9 cellular contexts compared by ENCODE assay signal in genomic region chr4:113468165-113469022, GRCh38.
DNase-seq lines count a peak whose midpoint lies in the region; ATAC-seq and TF ChIP-seq lines count a peak whose summit lies in the region.
"Had no signal": no experiment of that assay in that cellular context is flagged by ENCODE, and none has a peak within 500 bp of the region (broad histone marks: within the 10 kb centered on the region; RNA-seq: fewer than 3 reads in every experiment).

No MANE protein-coding gene starts in this region.

- peaks cover 0 to 14% (median 0%) of the 10 kb centered on the region in 7 donors for H3K4me1 Mint-ChIP-seq in naive thymus-derived CD4-positive, alpha-beta T cell

- H3K9me3 ChIP-seq in fibroblast of lung (ENCODE audit: control insufficient read depth, insufficient read depth, low read depth, low read length) (no peaks in the 10 kb centered on the region), MM.1S (replicated peaks; ENCODE audit: insufficient read depth, low read length) (no peaks in the 10 kb centered on the region)
- no peaks in the 10 kb centered on the region for H3K9me3 ChIP-seq in naive thymus-derived CD4-positive, alpha-beta T cell (ENCODE audit: control insufficient read depth in 2 of 3, low read length in 3 of 3)

- H3K27ac ChIP-seq in fibroblast of lung (ENCODE audit: insufficient read depth, low read length) (peak overlapping the region; percentile 92), urinary bladder (ENCODE audit: low read depth) (peak overlapping the region; percentile 82), MM.1S (ENCODE audit: low read length) (no peak overlapping the region)
- H3K27ac ChIP-seq in naive thymus-derived CD4-positive, alpha-beta T cell (ENCODE audit: low read depth, low read length): no peak overlapping the region

- POLR2A ChIA-PET in naive thymus-derived CD4-positive, alpha-beta T cell (lab: Charles Lee): interaction anchor here (0.8 kb wide), 1 partner anchor 65 kb away, joined by 3 read pairs; no protein-coding TSS in a partner anchor

- H3K4me2 ChIP-seq in fibroblast of lung (ENCODE audit: extremely low read depth, insufficient read depth, low read length): peak overlapping the region; percentile 71
- H3K4me2 ChIP-seq in MM.1S (ENCODE audit: low read depth, low read length): no peak overlapping the region

- H4K20me1 ChIP-seq in fibroblast of lung (ENCODE audit: control insufficient read depth, extremely low read depth, insufficient read depth, low read length) (no peaks in the 10 kb centered on the region), MM.1S (ENCODE audit: insufficient read depth, low read length) (no peaks in the 10 kb centered on the region)

- no peaks in the 10 kb centered on the region for H3F3A ChIP-seq in MM.1S (ENCODE audit: insufficient read depth, low read length)

- TF ChIP-seq CTCF in WI38 (IDR thresholded peaks at IDR 0.05; ENCODE audit: low read depth, low read length): no peak
- TF ChIP-seq CTCF in fibroblast of lung (conservative IDR thresholded peaks at IDR 0.05 in 1 of 2, IDR thresholded peaks at IDR 0.05 in 1 of 2; ENCODE audit: low read depth in 1 of 2, low read length in 2 of 2): no peak
- no peak for TF ChIP-seq CTCF in MM.1S (IDR thresholded peaks at IDR 0.05; ENCODE audit: low read length)

- H2AFZ ChIP-seq in fibroblast of lung (ENCODE audit: low read length): no peak overlapping the region
- no peak overlapping the region for H2AFZ ChIP-seq in MM.1S (ENCODE audit: low read length)

- H3K79me2 ChIP-seq in fibroblast of lung (ENCODE audit: control insufficient read depth, insufficient read depth, low read length) (no peaks in the 10 kb centered on the region), MM.1S (ENCODE audit: low read length) (no peaks in the 10 kb centered on the region)

- no peaks in the 10 kb centered on the region for H3K36me3 ChIP-seq in fibroblast of lung (ENCODE audit: control insufficient read depth, insufficient read depth, low read length)
- peaks cover 0 to 5% (median 4%) of the 10 kb centered on the region in 3 experiments for H3K36me3 ChIP-seq in naive thymus-derived CD4-positive, alpha-beta T cell (ENCODE audit: control insufficient read depth in 2 of 3, insufficient read depth in 3 of 3, low read length in 3 of 3)
- H3K36me3 ChIP-seq in urinary bladder (ENCODE audit: insufficient read depth): peaks cover 2% of the 10 kb centered on the region
- H3K36me3 ChIP-seq in MM.1S (replicated peaks; ENCODE audit: insufficient read depth, low read length): no peaks in the 10 kb centered on the region

- H3K9me2 ChIP-seq in MM.1S (replicated peaks; ENCODE audit: insufficient read depth, low read length): no peaks in the 10 kb centered on the region

- no peaks in the 10 kb centered on the region for H3K27me3 Mint-ChIP-seq in naive thymus-derived CD4-positive, alpha-beta T cell

- CTCF ChIA-PET in naive thymus-derived CD4-positive, alpha-beta T cell (lab: Charles Lee): no interaction called here

- H3K9me3 Mint-ChIP-seq in naive thymus-derived CD4-positive, alpha-beta T cell: no peaks in the 10 kb centered on the region

- peak overlapping the region; percentile 44 for H3K9ac ChIP-seq in fibroblast of lung (ENCODE audit: insufficient read depth, low read length)
- H3K9ac ChIP-seq in MM.1S (ENCODE audit: low read length): no peak overlapping the region

- ATAC-seq in naive thymus-derived CD4-positive, alpha-beta T cell: peak; percentile 16

- H3K4me3 ChIP-seq in WI38 (ENCODE audit: low read depth, low read length) (peak overlapping the region; percentile 29), fibroblast of lung (replicated peaks in 1 of 4; ENCODE audit: control extremely low read depth in 1 of 4, insufficient read depth in 1 of 4, low read depth in 3 of 4, low read length in 4 of 4) (peak overlapping the region in 3 of 4 experiments; percentile 4 to 48 (median 29)), urinary bladder (ENCODE audit: low read depth, low read length) (no peak overlapping the region), MM.1S (ENCODE audit: low read length) (no peak overlapping the region)
- H3K4me3 ChIP-seq in naive thymus-derived CD4-positive, alpha-beta T cell (ENCODE audit: low read length): no peak overlapping the region

- no peak overlapping the region for H3K4me3 Mint-ChIP-seq in naive thymus-derived CD4-positive, alpha-beta T cell

- peak; percentile 67 for DNase-seq in activated effector memory CD4-positive, alpha-beta T cell treated with anti-CD3 and anti-CD28 coated beads, Interleukin-2, amount 50 U/mL, for 16 hours
- DNase-seq in activated effector memory CD4-positive, alpha-beta T cell treated with Interleukin-2 at 50 U/mL for 16 hours: no peak
- DNase-seq in fibroblast of lung (ENCODE audit: low read depth in 2 of 2) (peak; percentile 100), MM.1S (no peak), cerebellar nuclear complex (lab: John Stamatoyannopoulos, UW) (no peak)
- DNase-seq in naive thymus-derived CD4-positive, alpha-beta T cell: peak in 1 of 9 donors; percentile 32
- DNase-seq: DND-41 had no signal

- H3K27me3 ChIP-seq in fibroblast of lung (ENCODE audit: control insufficient read depth, insufficient read depth, low read length) (no peaks in the 10 kb centered on the region), MM.1S (replicated peaks; ENCODE audit: insufficient read depth, low read length) (no peaks in the 10 kb centered on the region)
- H3K27me3 ChIP-seq in naive thymus-derived CD4-positive, alpha-beta T cell (ENCODE audit: control insufficient read depth in 2 of 2, insufficient read depth in 2 of 2, low read length in 2 of 2): no peaks in the 10 kb centered on the region

- WGBS in urinary bladder: 22% methylated on average over 8 of the region's 8 CpGs

- peak overlapping the region in 6 of 9 donors; percentile 10 to 61 (median 38) for H3K27ac Mint-ChIP-seq in naive thymus-derived CD4-positive, alpha-beta T cell

- peaks cover 0 to 44% (median 30%) of the 10 kb centered on the region in 5 donors for H3K36me3 Mint-ChIP-seq in naive thymus-derived CD4-positive, alpha-beta T cell

- H3K4me1 ChIP-seq in fibroblast of lung (ENCODE audit: control insufficient read depth, extremely low read depth, insufficient read depth, low read length): peaks cover 19% of the 10 kb centered on the region
- H3K4me1 ChIP-seq in naive thymus-derived CD4-positive, alpha-beta T cell (ENCODE audit: control insufficient read depth in 2 of 2, insufficient read depth in 2 of 2, low read length in 2 of 2): no peaks in the 10 kb centered on the region
- peaks cover 1% of the 10 kb centered on the region for H3K4me1 ChIP-seq in urinary bladder (ENCODE audit: insufficient read depth)
- H3K4me1 ChIP-seq in MM.1S (ENCODE audit: low read length): no peaks in the 10 kb centered on the region

- intact Hi-C loops in naive thymus-derived CD4-positive, alpha-beta T cell (cut with micrococcal nuclease): no loop called here

Comparison
In these comparisons a context has a peak if more than half of its experiments do, and no peak if none do; other contexts are left out.
1. DNase-seq: peak in activated effector memory CD4-positive, alpha-beta T cell treated with anti-CD3 and anti-CD28 coated beads, Interleukin-2, amount 50 U/mL, for 16 hours (single experiment) and fibroblast of lung (2 of 2); none in activated effector memory CD4-positive, alpha-beta T cell treated with Interleukin-2 at 50 U/mL for 16 hours (single experiment), MM.1S (single experiment) and cerebellar nuclear complex (0 of 2).
2. H3K4me3 ChIP-seq: peak in WI38 (single experiment) and fibroblast of lung (3 of 4); none in naive thymus-derived CD4-positive, alpha-beta T cell (single experiment), urinary bladder (single experiment) and MM.1S (single experiment).
3. H3K27ac ChIP-seq: peak in fibroblast of lung (single experiment) and urinary bladder (single experiment); none in naive thymus-derived CD4-positive, alpha-beta T cell (single experiment) and MM.1S (single experiment).